ENCODE assay signal across 8 cellular contexts in the genomic region with DNA sequence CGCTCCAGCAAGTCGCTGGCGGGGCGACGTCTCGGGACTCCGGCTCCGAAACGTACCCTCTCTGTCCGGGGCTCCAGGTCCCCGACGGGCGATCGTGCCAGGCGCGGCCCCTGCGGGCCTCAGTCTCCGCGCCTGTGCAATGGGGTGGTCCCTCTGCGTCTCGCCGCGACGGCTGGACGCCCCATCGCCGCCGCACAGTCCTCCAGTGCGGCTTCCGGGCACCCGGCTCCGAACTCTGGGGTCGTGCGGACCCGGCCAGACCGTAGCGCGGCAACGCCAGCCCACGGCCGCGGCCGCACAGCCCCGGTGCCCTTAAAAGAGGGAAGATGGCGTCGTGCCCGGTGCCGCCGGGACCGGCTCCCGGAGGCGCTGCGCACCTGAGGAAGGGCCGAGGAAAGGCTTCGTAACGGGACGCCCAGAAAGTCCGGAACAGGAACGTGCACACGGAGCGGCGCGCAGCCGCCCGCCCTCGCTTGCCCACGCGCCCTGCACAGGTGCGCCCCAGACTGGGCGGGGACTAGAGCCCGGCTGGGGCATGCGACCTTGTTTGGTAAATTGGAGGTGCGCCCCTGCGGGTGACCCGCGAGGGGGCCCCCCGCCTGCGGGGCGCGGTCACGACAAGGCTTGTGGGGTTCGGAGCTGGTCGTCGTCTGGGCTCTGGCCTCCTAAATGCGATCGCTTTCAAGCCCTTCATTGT. TPM values are rescaled to one million over a fixed set of nuclear protein-coding genes. Genes with fewer than 3 reads are reported as not detected.
DNase-seq lines count a peak whose midpoint lies in the region; FAIRE-seq and TF ChIP-seq lines count a peak whose summit lies in the region.

No MANE protein-coding gene starts in this region.

- TF ChIP-seq CTCF in SK-N-SH (IDR thresholded peaks at IDR 0.05) (no peak), astrocyte of the spinal cord (IDR thresholded peaks at IDR 0.05; ENCODE audit: low read depth, low read length) (no peak)

- no peaks in the 10 kb centered on the region for H3K36me3 ChIP-seq in SK-N-SH (replicated peaks in 1 of 2; ENCODE audit: control insufficient read depth in 1 of 2, insufficient read depth in 2 of 2, low read length in 1 of 2)

- TF ChIP-seq RAD21 in SK-N-SH (IDR thresholded peaks at IDR 0.05; ENCODE audit: low read length): no peak

- DNase-seq in SKM-1 treated with dmso at 0.1 percent for 144 hours (lab: John Stamatoyannopoulos, UW; ENCODE audit: unreplicated experiment): peak; percentile 24
- no peak for DNase-seq in SKM-1 (lab: John Stamatoyannopoulos, UW; ENCODE audit: unreplicated experiment)
- peak; percentile 46 for DNase-seq in SK-N-SH
- no peak for DNase-seq in astrocyte of the spinal cord (ENCODE audit: low read depth, low spot score)
- peak; percentile 47 for DNase-seq in kidney tubule cell (ENCODE audit: low spot score)
- DNase-seq in stimulated activated CD4-positive, alpha-beta T cell treated with anti-CD3 and anti-CD28 coated beads, TNF-alpha, amount 100 ng/mL, for 4 hours (ENCODE audit: low read depth in 3 of 3): peak in 2 of 3 experiments; percentile 19 to 40
- DNase-seq in HEK293T (ENCODE audit: extremely low spot score): no peak
- DNase-seq in HTR-8/SVneo (ENCODE audit: insufficient read length, low spot score): no peak

- H3K4me1 ChIP-seq in SK-N-SH (ENCODE audit: control insufficient read depth in 1 of 2, insufficient read depth in 2 of 2, low read depth in 1 of 2, low read length in 1 of 2): no peaks in the 10 kb centered on the region; a peak in 1 of 4 replicates

- no peak overlapping the region for H3K27ac ChIP-seq in SK-N-SH (ENCODE audit: low read depth in 2 of 2, low read length in 1 of 2)

- H3F3A ChIP-seq in SK-N-SH (replicated peaks; ENCODE audit: insufficient read depth): no peaks in the 10 kb centered on the region

- no peaks in the 10 kb centered on the region for H4K20me1 ChIP-seq in SK-N-SH (ENCODE audit: insufficient read depth)

- no peaks in the 10 kb centered on the region for H3K79me2 ChIP-seq in SK-N-SH (ENCODE audit: insufficient read depth)

- no peaks in the 10 kb centered on the region for H3K9me2 ChIP-seq in SK-N-SH

- no peak overlapping the region for H3K9ac ChIP-seq in SK-N-SH

- no peak for TF ChIP-seq EP300 in SK-N-SH (IDR thresholded peaks at IDR 0.05; ENCODE audit: borderline replicate concordance in 1 of 2, low read depth in 1 of 2, low read length in 1 of 2)

- no peaks in the 10 kb centered on the region for H3K9me3 ChIP-seq in SK-N-SH

- no peaks in the 10 kb centered on the region for H3K27me3 ChIP-seq in SK-N-SH (ENCODE audit: insufficient read depth)

- 0 out of 2 replicates have a peak overlapping the region, but pooled peaks have one; percentile 46 for H2AFZ ChIP-seq in SK-N-SH (ENCODE audit: low read depth)

- WGBS in SK-N-SH (ENCODE audit: low lambda C conversion rate): 2% methylated on average over 10 of the region's 86 CpGs

- POLR2A ChIA-PET in SK-N-SH (lab: Yijun Ruan, JAX): no interaction called here
- POLR2A ChIA-PET in HEK293T (lab: Yijun Ruan, JAX): interaction anchor here (0.6 kb wide), 1 partner anchor 292 kb away, joined by 3 read pairs; no protein-coding TSS in a partner anchor

- in situ Hi-C loops in astrocyte of the spinal cord (cut with HindIII; ENCODE audit: low sequenced_read_pairs): no loop called here

- H3K4me2 ChIP-seq in SK-N-SH: peak overlapping the region; percentile 70; the same call in 1 of the 2 replicates

- CTCF ChIA-PET in SK-N-SH (lab: Yijun Ruan, JAX) (interaction anchor here (0.6 to 1.7 kb wide), 7 partner anchors 10 to 244 kb away, joined by 3 to 5 read pairs (median 3); no protein-coding TSS in a partner anchor), HEK293T (lab: Yijun Ruan, JAX) (interaction anchor here (1.1 kb wide), 1 partner anchor 13 kb away, joined by 5 read pairs; no protein-coding TSS in a partner anchor)

- FAIRE-seq in HTR-8/SVneo (lab: Jason Lieb, UNC): no peak

- H3K4me3 ChIP-seq in SK-N-SH (ENCODE audit: low read depth in 2 of 2, low read length in 1 of 2): peak overlapping the region; percentile 37 to 44
- peak overlapping the region; percentile 24 for H3K4me3 ChIP-seq in astrocyte of the spinal cord (ENCODE audit: low read depth, low read length)

TF ChIP-seq in SK-N-SH, 30 proteins besides CTCF, POLR2A, EP300 and RAD21:
- TF ChIP-seq GATA2 (CRISPR knock-in tag; IDR thresholded peaks at IDR 0.05): no peak
- TF ChIP-seq FOXJ3 (CRISPR knock-in tag; IDR thresholded peaks at IDR 0.05): no peak
- no peak for TF ChIP-seq MXI1 (IDR thresholded peaks at IDR 0.05; ENCODE audit: low read depth, low read length)

TF ChIP-seq in HEK293T, 16 proteins besides CTCF, POLR2A, EP300 and RAD21:
- TF ChIP-seq ARNT (IDR thresholded peaks at IDR 0.05) (no peak), BHLHE40 (IDR thresholded peaks at IDR 0.05; ENCODE audit: borderline replicate concordance) (no peak), LEF1 (IDR thresholded peaks at IDR 0.05; ENCODE audit: borderline replicate concordance) (no peak), ELF4 (IDR thresholded peaks at IDR 0.05) (no peak), HDGF (IDR thresholded peaks at IDR 0.05; ENCODE audit: borderline replicate concordance) (no peak), TARDBP (IDR thresholded peaks at IDR 0.05) (no peak), NFRKB (IDR thresholded peaks at IDR 0.05) (no peak), ZNF384 (IDR thresholded peaks at IDR 0.05) (no peak), L3MBTL2 (conservative IDR thresholded peaks at IDR 0.05) (no peak), FOXK2 (IDR thresholded peaks at IDR 0.05) (no peak), SP1 (IDR thresholded peaks at IDR 0.05) (no peak), FOXM1 (IDR thresholded peaks at IDR 0.05; ENCODE audit: borderline replicate concordance) (no peak), SUZ12 (IDR thresholded peaks at IDR 0.05) (no peak), FOXA1 (IDR thresholded peaks at IDR 0.05) (no peak), CTBP1 (IDR thresholded peaks at IDR 0.05; ENCODE audit: borderline replicate concordance) (no peak)
- TF ChIP-seq, protein P1, sequence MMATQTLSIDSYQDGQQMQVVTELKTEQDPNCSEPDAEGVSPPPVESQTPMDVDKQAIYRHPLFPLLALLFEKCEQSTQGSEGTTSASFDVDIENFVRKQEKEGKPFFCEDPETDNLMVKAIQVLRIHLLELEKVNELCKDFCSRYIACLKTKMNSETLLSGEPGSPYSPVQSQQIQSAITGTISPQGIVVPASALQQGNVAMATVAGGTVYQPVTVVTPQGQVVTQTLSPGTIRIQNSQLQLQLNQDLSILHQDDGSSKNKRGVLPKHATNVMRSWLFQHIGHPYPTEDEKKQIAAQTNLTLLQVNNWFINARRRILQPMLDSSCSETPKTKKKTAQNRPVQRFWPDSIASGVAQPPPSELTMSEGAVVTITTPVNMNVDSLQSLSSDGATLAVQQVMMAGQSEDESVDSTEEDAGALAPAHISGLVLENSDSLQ (IDR thresholded peaks at IDR 0.05): no peak

RNA-seq across cellular contexts. Expression of a gene that starts 0.5 kb away (rescaled TPM):
- polyA plus RNA-seq in SK-N-SH (2012; rRNA removed): 0.24 and 0.66 TPM in 2 replicates
- 0.18 and 0.22 TPM in 2 replicates for polyA plus RNA-seq in SK-N-SH (2012; cell fraction: cytosol; rRNA removed)
- 0.37 and 0.48 TPM in 2 replicates for polyA plus RNA-seq in SK-N-SH (2012; cell fraction: nucleus; rRNA removed)

RNA-seq across cellular contexts. Expression of a gene that starts 21.9 kb away (rescaled TPM):
- 14.0 and 14.3 TPM in 2 replicates for polyA plus RNA-seq in SK-N-SH (2012; rRNA removed)
- 11.5 and 13.8 TPM in 2 replicates for polyA plus RNA-seq in SK-N-SH (2012; cell fraction: cytosol; rRNA removed)
- polyA plus RNA-seq in SK-N-SH (2012; cell fraction: nucleus; rRNA removed): 7.2 and 8.4 TPM in 2 replicates

RNA-seq across cellular contexts. Expression of a gene that starts 32.1 kb away (rescaled TPM):
- 12.0 and 13.1 TPM in 2 replicates for polyA plus RNA-seq in SK-N-SH (2012; rRNA removed)
- 7.7 and 10.5 TPM in 2 replicates for polyA plus RNA-seq in SK-N-SH (2012; cell fraction: cytosol; rRNA removed)
- 8.9 and 13.2 TPM in 2 replicates for polyA plus RNA-seq in SK-N-SH (2012; cell fraction: nucleus; rRNA removed)

RNA-seq across cellular contexts. Expression of a gene that starts 40.3 kb away (rescaled TPM):
- 156 and 158 TPM in 2 replicates for polyA plus RNA-seq in SK-N-SH (2012; rRNA removed)
- polyA plus RNA-seq in SK-N-SH (2012; cell fraction: cytosol; rRNA removed): 69.0 and 103 TPM in 2 replicates
- polyA plus RNA-seq in SK-N-SH (2012; cell fraction: nucleus; rRNA removed): 73.0 and 98.4 TPM in 2 replicates

Comparison
In these comparisons a context has a peak if more than half of its experiments do, and no peak if none do; other contexts are left out.
1. DNase-seq: peak in SKM-1 treated with dmso at 0.1 percent for 144 hours (single experiment), SK-N-SH (single experiment), kidney tubule cell (single experiment) and stimulated activated CD4-positive, alpha-beta T cell treated with anti-CD3 and anti-CD28 coated beads, TNF-alpha, amount 100 ng/mL, for 4 hours (2 of 3); none in SKM-1 (single experiment), astrocyte of the spinal cord (single experiment), HEK293T (single experiment) and HTR-8/SVneo (single experiment).